In the genomic region with DNA sequence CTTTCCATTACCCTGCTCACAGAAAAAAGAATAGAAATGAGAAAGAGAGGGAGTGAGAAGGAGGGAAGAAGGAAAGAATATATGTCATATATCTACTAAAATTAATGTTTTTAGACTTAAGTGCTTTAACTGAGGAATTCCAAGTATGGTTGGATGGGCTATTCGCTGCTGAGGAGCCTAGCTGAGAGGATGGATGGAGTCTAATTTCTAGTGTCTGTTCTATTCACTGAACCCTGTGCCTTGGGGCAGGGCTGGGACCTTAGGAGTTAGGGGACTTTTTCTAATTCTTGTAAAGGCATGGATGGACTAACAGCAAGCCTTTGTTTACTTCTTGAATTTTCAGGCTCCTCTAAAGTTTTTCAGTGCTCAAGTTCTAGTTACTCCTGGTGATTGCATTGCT, we compare ENCODE assay signal across 25 cellular contexts.
"Had no signal": no experiment of that assay in that cellular context is flagged by ENCODE, and none has a peak within 500 bp of the region (broad histone marks: within the 10 kb centered on the region; RNA-seq: fewer than 3 reads in every experiment).

No MANE protein-coding gene starts in this region.

- H3K27me3 ChIP-seq: MG63, SJSA1 had no signal

- H3K9me3 ChIP-seq: SJSA1 had no signal

- H3K27ac ChIP-seq: SJSA1, SK-N-MC had no signal

- DNase-seq: IMR-90, Karpas-422, KG1, MG63, NCI-H1092, NCI-H1105 treated with DMSO at 0.1 percent for 48 hours, NCI-H1417 treated with DMSO at 0.1 percent for 48 hours, NCI-H146, NCI-H1694 treated with DMSO at 0.1 percent for 48 hours, NCI-H1930, NCI-H2081, NCI-H2107, NCI-H2171, NCI-H226, NCI-H446, NCI-H510A, NCI-H524 treated with DMSO at 0.1 percent for 48 hours, NCI-H69, NCI-H774, Right ventricle myocardium superior, RPMI8226, SIG-M5 had no signal

- H3K4me1 ChIP-seq: SJSA1 had no signal

- H3K36me3 ChIP-seq: MG63, SJSA1 had no signal

- H3K4me3 ChIP-seq: MG63, SJSA1, SK-N-MC had no signal

- ATAC-seq: HepG2 had no signal
